Comparison of ENCODE assay signal across 1 cellular context in the genomic region with DNA sequence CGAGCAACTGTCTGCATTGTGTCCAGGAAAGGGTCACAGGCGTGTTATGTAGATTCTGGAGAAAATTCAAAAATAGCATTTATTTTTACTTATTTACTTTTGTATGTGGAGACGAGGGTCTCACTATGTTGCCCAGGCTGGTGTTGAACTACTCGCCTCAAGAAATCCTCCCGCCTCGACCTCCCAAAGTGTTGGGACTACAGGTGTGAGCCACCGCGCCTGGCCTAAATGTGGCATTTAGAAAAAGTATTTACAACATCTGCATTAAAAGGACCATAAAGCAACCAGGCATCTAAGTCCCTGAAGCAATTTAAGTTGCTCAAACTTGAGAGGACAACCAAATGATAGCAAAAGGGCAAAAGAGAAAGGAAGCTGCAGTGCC.
TF ChIP-seq lines count a peak whose summit lies in the region.

No MANE protein-coding gene starts in this region.

TF ChIP-seq in HepG2, 621 proteins besides CTCF, POLR2A, EP300 and RAD21:
- TF ChIP-seq ZFP36L2 (CRISPR knock-in tag; IDR thresholded peaks at IDR 0.05) (no peak), NR2F2 (IDR thresholded peaks at IDR 0.05; ENCODE audit: borderline replicate concordance, low read depth) (no peak), TBP (CRISPR knock-in tag; IDR thresholded peaks at IDR 0.05) (0 out of 2 replicates have a peak, but pooled peaks have one; percentile 9), BRCA1 (CRISPR knock-in tag; IDR thresholded peaks at IDR 0.05) (0 out of 2 replicates have a peak, but pooled peaks have one; percentile 7), ZC3H4 (CRISPR knock-in tag; IDR thresholded peaks at IDR 0.05; ENCODE audit: borderline replicate concordance) (peak; percentile 77), SNAI1 (CRISPR knock-in tag; IDR thresholded peaks at IDR 0.05; ENCODE audit: borderline replicate concordance) (0 out of 2 replicates have a peak, but pooled peaks have one; percentile 42), ZNF589 (CRISPR knock-in tag; conservative IDR thresholded peaks at IDR 0.05) (0 out of 2 replicates have a peak, but pooled peaks have one; percentile 20), PLSCR1 (CRISPR knock-in tag; IDR thresholded peaks at IDR 0.05; ENCODE audit: borderline replicate concordance) (peak; percentile 13; the same call in 1 of the 2 replicates), JUNB (CRISPR knock-in tag; IDR thresholded peaks at IDR 0.05; ENCODE audit: borderline replicate concordance) (no peak), ISX (CRISPR knock-in tag; conservative IDR thresholded peaks at IDR 0.05) (0 out of 2 replicates have a peak, but pooled peaks have one; percentile 46), PAF1 (CRISPR knock-in tag; IDR thresholded peaks at IDR 0.05) (0 out of 2 replicates have a peak, but pooled peaks have one; percentile 19), ARNT (IDR thresholded peaks at IDR 0.05) (no peak), ZNF121 (CRISPR knock-in tag; IDR thresholded peaks at IDR 0.05) (peak; percentile 82), HNRNPUL1 (IDR thresholded peaks at IDR 0.05; ENCODE audit: low read depth, low read length) (no peak), ZSCAN29 (CRISPR knock-in tag; conservative IDR thresholded peaks at IDR 0.05) (no peak)
- TF ChIP-seq, protein P1, sequence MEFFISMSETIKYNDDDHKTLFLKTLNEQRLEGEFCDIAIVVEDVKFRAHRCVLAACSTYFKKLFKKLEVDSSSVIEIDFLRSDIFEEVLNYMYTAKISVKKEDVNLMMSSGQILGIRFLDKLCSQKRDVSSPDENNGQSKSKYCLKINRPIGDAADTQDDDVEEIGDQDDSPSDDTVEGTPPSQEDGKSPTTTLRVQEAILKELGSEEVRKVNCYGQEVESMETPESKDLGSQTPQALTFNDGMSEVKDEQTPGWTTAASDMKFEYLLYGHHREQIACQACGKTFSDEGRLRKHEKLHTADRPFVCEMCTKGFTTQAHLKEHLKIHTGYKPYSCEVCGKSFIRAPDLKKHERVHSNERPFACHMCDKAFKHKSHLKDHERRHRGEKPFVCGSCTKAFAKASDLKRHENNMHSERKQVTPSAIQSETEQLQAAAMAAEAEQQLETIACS (CRISPR knock-in tag; IDR thresholded peaks at IDR 0.05): no peak
